1 cellular context compared by ENCODE assay signal in the genomic region with DNA sequence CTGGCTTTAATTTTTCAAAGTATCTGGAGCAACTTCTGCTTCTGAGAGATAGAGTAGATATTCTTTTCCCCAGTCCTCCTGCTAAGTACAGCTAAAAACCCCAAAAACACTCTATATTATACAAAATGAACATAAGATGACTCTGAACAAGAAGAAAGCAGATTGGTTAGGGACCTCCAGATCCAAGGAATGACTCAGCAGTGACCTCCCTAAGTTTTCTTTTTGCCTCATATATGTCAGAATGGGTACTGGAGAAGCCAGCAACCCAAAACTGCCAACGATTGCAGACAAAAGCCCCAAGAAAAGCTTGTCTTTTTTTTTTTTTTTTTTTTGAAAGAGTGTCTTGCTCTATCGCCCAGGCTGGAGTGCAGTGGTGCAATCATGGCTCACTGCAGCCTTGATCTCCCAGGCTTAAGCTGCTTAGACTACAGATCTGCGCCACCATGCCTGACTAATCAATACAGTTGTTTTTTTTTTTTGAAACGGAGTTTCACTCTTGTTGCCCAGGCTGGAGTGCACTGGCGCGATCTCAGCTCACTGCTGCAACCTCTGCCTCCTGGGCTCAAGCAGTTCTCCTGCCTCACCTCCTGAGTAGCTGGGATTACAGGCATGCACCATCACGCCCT.
TF ChIP-seq lines count a peak whose summit lies in the region.

No MANE protein-coding gene starts in this region.

TF ChIP-seq in endothelial cell of umbilical vein, 7 proteins besides CTCF, POLR2A, EP300 and RAD21:
- TF ChIP-seq FOS (IDR thresholded peaks at IDR 0.05; ENCODE audit: borderline replicate concordance, insufficient read depth, low read length) = no peak
- TF ChIP-seq EZH2 (IDR thresholded peaks at IDR 0.05; ENCODE audit: borderline replicate concordance, low read depth, low read length, severe bottlenecking) = no peak
- TF ChIP-seq, protein P1, sequence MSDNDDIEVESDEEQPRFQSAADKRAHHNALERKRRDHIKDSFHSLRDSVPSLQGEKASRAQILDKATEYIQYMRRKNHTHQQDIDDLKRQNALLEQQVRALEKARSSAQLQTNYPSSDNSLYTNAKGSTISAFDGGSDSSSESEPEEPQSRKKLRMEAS (IDR thresholded peaks at IDR 0.05; ENCODE audit: insufficient read depth, insufficient read length) = no peak
- TF ChIP-seq JUN (IDR thresholded peaks at IDR 0.05; ENCODE audit: borderline replicate concordance, insufficient read depth, insufficient read length, low read depth) = no peak
- TF ChIP-seq POLR2AphosphoS5 (IDR thresholded peaks at IDR 0.05; ENCODE audit: insufficient read depth, low read depth, low read length) = no peak
- no peak for TF ChIP-seq MYC (IDR thresholded peaks at IDR 0.05; ENCODE audit: low read depth, low read length)
- TF ChIP-seq GATA2 (IDR thresholded peaks at IDR 0.05; ENCODE audit: insufficient read depth, insufficient read length, low read depth, low read length) = no peak
